In the genomic region with DNA sequence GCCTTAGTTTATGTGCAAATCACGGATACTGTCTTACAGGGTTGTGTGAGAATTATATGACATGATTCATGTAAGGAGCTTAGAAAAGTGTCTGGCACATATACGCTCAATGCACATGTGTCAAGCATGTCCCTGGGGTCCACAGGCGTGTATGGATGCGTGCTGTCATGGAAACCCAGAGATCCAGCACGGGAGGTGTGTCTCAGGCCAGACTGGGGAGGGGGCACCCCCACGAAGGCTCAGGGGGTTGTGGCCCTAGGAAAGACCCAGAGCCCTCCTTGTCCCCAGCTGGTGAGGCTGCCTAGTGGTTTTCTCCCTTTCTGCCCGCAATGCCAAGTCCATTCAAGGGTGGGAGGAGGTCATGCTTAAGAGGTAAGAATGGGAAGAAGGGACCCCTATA, we compare ENCODE assay signal across 2 cellular contexts.
TF ChIP-seq lines count a peak whose summit lies in the region.

No MANE protein-coding gene starts in this region.

TF ChIP-seq in HCT116, 20 proteins besides CTCF, POLR2A, EP300 and RAD21:
- TF ChIP-seq ZFX (IDR thresholded peaks at IDR 0.05) (no peak), ATF3 (IDR thresholded peaks at IDR 0.05) (no peak), SIN3A (IDR thresholded peaks at IDR 0.05; ENCODE audit: low read depth) (no peak), SRF (IDR thresholded peaks at IDR 0.05; ENCODE audit: low read depth) (no peak), CEBPB (IDR thresholded peaks at IDR 0.05; ENCODE audit: low read depth) (no peak), FOSL1 (IDR thresholded peaks at IDR 0.05; ENCODE audit: low read depth) (no peak), POLR2AphosphoS5 (IDR thresholded peaks at IDR 0.05; ENCODE audit: low read depth, low read length) (no peak), TCF7L2 (IDR thresholded peaks at IDR 0.05; ENCODE audit: borderline replicate concordance, extremely low read depth, insufficient read depth, insufficient read length) (no peak), EZH2phosphoT487 (IDR thresholded peaks at IDR 0.05; ENCODE audit: borderline replicate concordance) (no peak), JUND (IDR thresholded peaks at IDR 0.05) (no peak), EZH2 (IDR thresholded peaks at IDR 0.05) (no peak)
- TF ChIP-seq, protein P1, sequence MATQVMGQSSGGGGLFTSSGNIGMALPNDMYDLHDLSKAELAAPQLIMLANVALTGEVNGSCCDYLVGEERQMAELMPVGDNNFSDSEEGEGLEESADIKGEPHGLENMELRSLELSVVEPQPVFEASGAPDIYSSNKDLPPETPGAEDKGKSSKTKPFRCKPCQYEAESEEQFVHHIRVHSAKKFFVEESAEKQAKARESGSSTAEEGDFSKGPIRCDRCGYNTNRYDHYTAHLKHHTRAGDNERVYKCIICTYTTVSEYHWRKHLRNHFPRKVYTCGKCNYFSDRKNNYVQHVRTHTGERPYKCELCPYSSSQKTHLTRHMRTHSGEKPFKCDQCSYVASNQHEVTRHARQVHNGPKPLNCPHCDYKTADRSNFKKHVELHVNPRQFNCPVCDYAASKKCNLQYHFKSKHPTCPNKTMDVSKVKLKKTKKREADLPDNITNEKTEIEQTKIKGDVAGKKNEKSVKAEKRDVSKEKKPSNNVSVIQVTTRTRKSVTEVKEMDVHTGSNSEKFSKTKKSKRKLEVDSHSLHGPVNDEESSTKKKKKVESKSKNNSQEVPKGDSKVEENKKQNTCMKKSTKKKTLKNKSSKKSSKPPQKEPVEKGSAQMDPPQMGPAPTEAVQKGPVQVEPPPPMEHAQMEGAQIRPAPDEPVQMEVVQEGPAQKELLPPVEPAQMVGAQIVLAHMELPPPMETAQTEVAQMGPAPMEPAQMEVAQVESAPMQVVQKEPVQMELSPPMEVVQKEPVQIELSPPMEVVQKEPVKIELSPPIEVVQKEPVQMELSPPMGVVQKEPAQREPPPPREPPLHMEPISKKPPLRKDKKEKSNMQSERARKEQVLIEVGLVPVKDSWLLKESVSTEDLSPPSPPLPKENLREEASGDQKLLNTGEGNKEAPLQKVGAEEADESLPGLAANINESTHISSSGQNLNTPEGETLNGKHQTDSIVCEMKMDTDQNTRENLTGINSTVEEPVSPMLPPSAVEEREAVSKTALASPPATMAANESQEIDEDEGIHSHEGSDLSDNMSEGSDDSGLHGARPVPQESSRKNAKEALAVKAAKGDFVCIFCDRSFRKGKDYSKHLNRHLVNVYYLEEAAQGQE (IDR thresholded peaks at IDR 0.05; ENCODE audit: low read depth) = no peak

TF ChIP-seq in H1, 55 proteins besides CTCF, POLR2A, EP300 and RAD21:
- TF ChIP-seq YY1 (IDR thresholded peaks at IDR 0.05; ENCODE audit: low read depth, low read length) (no peak), CBX5 (IDR thresholded peaks at IDR 0.05; ENCODE audit: low read depth, low read length) (no peak), ASH2L (IDR thresholded peaks at IDR 0.05; ENCODE audit: low read length) (no peak), RFX5 (IDR thresholded peaks at IDR 0.05; ENCODE audit: borderline replicate concordance, low read depth, low read length) (no peak), POLR2AphosphoS5 (IDR thresholded peaks at IDR 0.05; ENCODE audit: low read depth, low read length) (no peak), BCL11A (IDR thresholded peaks at IDR 0.05; ENCODE audit: low read depth in 2 of 2, low read length in 2 of 2) (no peak), BRCA1 (IDR thresholded peaks at IDR 0.05; ENCODE audit: low read depth, low read length) (no peak)
